Comparison of ENCODE assay signal across 8 cellular contexts in the genomic region with DNA sequence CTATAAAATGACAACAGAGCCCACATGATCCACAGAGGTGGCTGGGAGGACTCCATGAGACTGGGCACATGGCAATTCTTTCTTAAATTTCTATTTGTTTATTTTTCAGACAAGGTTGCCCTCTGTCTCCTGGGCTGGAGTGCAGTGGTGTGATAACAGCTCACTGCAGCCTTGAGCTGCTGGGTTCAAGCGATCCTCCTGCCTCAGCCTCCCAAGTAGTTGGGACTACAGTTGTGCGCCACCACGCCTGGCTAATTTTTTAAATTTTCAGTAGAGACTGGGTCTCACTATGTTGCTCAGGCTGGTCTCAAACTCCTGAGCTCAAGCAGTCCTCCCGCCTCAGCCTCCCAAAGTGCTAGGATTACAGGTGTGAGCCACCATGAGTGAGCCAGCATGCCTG. TPM values are rescaled to one million over a fixed set of nuclear protein-coding genes. Genes with fewer than 3 reads are reported as not detected.
DNase-seq lines count a peak whose midpoint lies in the region; ATAC-seq, FAIRE-seq and TF ChIP-seq lines count a peak whose summit lies in the region.
"Not testable (repeated sequence)": the region's sequence is repeated elsewhere in the genome, so short reads cannot be mapped to it uniquely, and the experiment has no call there.

No MANE protein-coding gene starts in this region.

- H3K9me3 ChIP-seq in body of pancreas; endothelial cell of umbilical vein (replicated peaks; ENCODE audit: control insufficient read depth, insufficient read depth, low read length); kidney (ENCODE audit: control insufficient read depth in 1 of 2, low read length in 2 of 2); suprapubic skin; uterus: not testable (repeated sequence)
- peaks cover 27% of the 10 kb centered on the region for H3K9me3 ChIP-seq in mesodermal cell (ENCODE audit: control insufficient read depth, low read length)

- CTCF ChIA-PET in endothelial cell of umbilical vein (lab: Charles Lee): interaction anchor here (1.3 to 2.4 kb wide), 3 partner anchors 8 to 59 kb away, joined by 3 to 13 read pairs (median 7); a partner anchor contains a TSS

- dilution Hi-C loops in endothelial cell of umbilical vein (cut with MboI; ENCODE audit: extremely low pct_ligation_motif_present, low sequenced_read_pairs): not testable (repeated sequence)

- peak overlapping the region; percentile 91 for H3K27ac Mint-ChIP-seq in HFFc6

- ATAC-seq in body of pancreas: not testable (repeated sequence)

- not testable (repeated sequence) for H3K36me3 ChIP-seq in body of pancreas (replicated peaks in 1 of 2; ENCODE audit: insufficient read depth in 1 of 2, low read depth in 2 of 2); rectal smooth muscle tissue (ENCODE audit: control insufficient read depth, insufficient read depth, low read length); uterus
- H3K36me3 ChIP-seq in endothelial cell of umbilical vein (ENCODE audit: control insufficient read depth in 2 of 2, extremely low read depth in 1 of 2, insufficient read depth in 2 of 2, low read length in 2 of 2) (peaks cover 30 to 36% of the 10 kb centered on the region in 2 experiments), kidney (ENCODE audit: control insufficient read depth in 1 of 2, insufficient read depth in 2 of 2, low read length in 2 of 2) (peaks cover 0 to 16% of the 10 kb centered on the region in 2 donors), mesodermal cell (ENCODE audit: control insufficient read depth, insufficient read depth, low read length) (peaks cover 24% of the 10 kb centered on the region), suprapubic skin (peaks cover 16% of the 10 kb centered on the region)

- 93 to 95% methylated on average over 3 to 4 of the region's 4 CpGs for WGBS in body of pancreas, 2 donors
- WGBS in mesodermal cell (ENCODE audit: insufficient coverage in 2 of 2), 2 experiments: 100% methylated on average over 4 of the region's 4 CpGs
- 92% methylated on average over 4 of the region's 4 CpGs for WGBS in suprapubic skin

- peaks cover 36% of the 10 kb centered on the region for H3K4me1 Mint-ChIP-seq in HFFc6 (ENCODE audit: low read depth)

- H3K79me2 ChIP-seq in endothelial cell of umbilical vein (ENCODE audit: control insufficient read depth, insufficient read depth, low read length): peaks cover 91% of the 10 kb centered on the region

- not testable (repeated sequence) for H3K4me3 Mint-ChIP-seq in HFFc6

- not testable (repeated sequence) for H3K9me1 ChIP-seq in endothelial cell of umbilical vein (replicated peaks; ENCODE audit: control insufficient read depth, extremely low read depth, insufficient read depth, low read length)

- not testable (repeated sequence) for BruUV-seq in endothelial cell of umbilical vein (replicated peaks; lab: Mats Ljungman, UMichigan)

- peaks cover 48% of the 10 kb centered on the region for H3K36me3 Mint-ChIP-seq in HFFc6 (ENCODE audit: low read depth)

- TF ChIP-seq EP300 in suprapubic skin (IDR thresholded peaks at IDR 0.05): not testable (repeated sequence)

- peaks cover 15% of the 10 kb centered on the region for H3K4me1 ChIP-seq in body of pancreas
- peaks cover 84% of the 10 kb centered on the region for H3K4me1 ChIP-seq in endothelial cell of umbilical vein (ENCODE audit: control insufficient read depth, extremely low read depth, insufficient read depth, low read length)
- peaks cover 3 to 32% of the 10 kb centered on the region in 2 donors for H3K4me1 ChIP-seq in kidney (ENCODE audit: control insufficient read depth in 1 of 2, insufficient read depth in 1 of 2, low read depth in 1 of 2, low read length in 2 of 2)
- peaks cover 22% of the 10 kb centered on the region for H3K4me1 ChIP-seq in mesodermal cell (ENCODE audit: control insufficient read depth, insufficient read depth, low read length, poor library complexity, severe bottlenecking)
- H3K4me1 ChIP-seq in rectal smooth muscle tissue (ENCODE audit: control insufficient read depth, insufficient read depth, low read length); uterus: not testable (repeated sequence)
- H3K4me1 ChIP-seq in suprapubic skin: peaks cover 18% of the 10 kb centered on the region

- H3K4me3 ChIP-seq in body of pancreas; endothelial cell of umbilical vein (replicated peaks in 1 of 3; ENCODE audit: insufficient read depth in 1 of 3, low read depth in 1 of 3, low read length in 3 of 3); kidney (ENCODE audit: low read length in 2 of 2); mesodermal cell (ENCODE audit: extremely low read depth, insufficient read depth, low read length, poor library complexity, severe bottlenecking); rectal smooth muscle tissue (ENCODE audit: low read length); suprapubic skin; uterus: not testable (repeated sequence)

- not testable (repeated sequence) for TF ChIP-seq CTCF in HFFc6 (IDR thresholded peaks at IDR 0.05); body of pancreas (IDR thresholded peaks at IDR 0.05); endothelial cell of umbilical vein (IDR thresholded peaks at IDR 0.05; ENCODE audit: extremely low read depth in 1 of 2, insufficient read depth in 1 of 2, low read depth in 1 of 2, low read length in 2 of 2); kidney (IDR thresholded peaks at IDR 0.05; ENCODE audit: borderline replicate concordance, extremely low read depth, insufficient read depth); suprapubic skin (IDR thresholded peaks at IDR 0.05); uterus (IDR thresholded peaks at IDR 0.05)

- POLR2A ChIA-PET in endothelial cell of umbilical vein (lab: Charles Lee): interaction anchor here (0.6 kb wide), 1 partner anchor 37 kb away, joined by 5 read pairs; no protein-coding TSS in a partner anchor

- TF ChIP-seq POLR2A in body of pancreas (IDR thresholded peaks at IDR 0.05); endothelial cell of umbilical vein (IDR thresholded peaks at IDR 0.05; ENCODE audit: low read depth, low read length); suprapubic skin (IDR thresholded peaks at IDR 0.05); uterus (IDR thresholded peaks at IDR 0.05): not testable (repeated sequence)

- not testable (repeated sequence) for H4K20me1 ChIP-seq in endothelial cell of umbilical vein (replicated peaks; ENCODE audit: control insufficient read depth, extremely low read depth, insufficient read depth, low read length)

- H3K9me3 Mint-ChIP-seq in HFFc6: peaks cover 21% of the 10 kb centered on the region

- DNase-seq in HFFc6; body of pancreas; endothelial cell of umbilical vein (ENCODE audit: low read depth, low spot score); kidney; suprapubic skin (ENCODE audit: low spot score in 2 of 2); uterus: not testable (repeated sequence)

- FAIRE-seq in endothelial cell of umbilical vein (lab: Jason Lieb, UNC); kidney (lab: Jason Lieb, UNC): not testable (repeated sequence)

- H3K9ac ChIP-seq in endothelial cell of umbilical vein (replicated peaks; ENCODE audit: extremely low read depth, insufficient read depth, low read length) (peak overlapping the region; percentile 83), kidney (ENCODE audit: low read length in 2 of 2) (peak overlapping the region in 1 of 2 donors; percentile 58)
- H3K9ac ChIP-seq in rectal smooth muscle tissue (ENCODE audit: low read length): not testable (repeated sequence)

- H3K27ac ChIP-seq in body of pancreas (peak overlapping the region in 3 of 4 donors; percentile 0 to 65 (median 53)), endothelial cell of umbilical vein (ENCODE audit: insufficient read depth, low read depth, low read length) (peak overlapping the region; percentile 97), kidney (ENCODE audit: low read depth in 2 of 2, low read length in 2 of 2) (peak overlapping the region; percentile 90 to 91), mesodermal cell (ENCODE audit: low read depth, low read length, severe bottlenecking) (peak overlapping the region; percentile 87), rectal smooth muscle tissue (ENCODE audit: low read depth, low read length) (peak overlapping the region; percentile 36), suprapubic skin (peak overlapping the region; percentile 40), uterus (peak overlapping the region; percentile 74 to 89)

- H3K4me2 ChIP-seq in endothelial cell of umbilical vein (ENCODE audit: insufficient read depth, low read length): peak overlapping the region; percentile 76

- not testable (repeated sequence) for H2AFZ ChIP-seq in endothelial cell of umbilical vein (ENCODE audit: low read depth, low read length)

- intact Hi-C loops in body of pancreas (cut with DNase I); kidney (cut with DNase I); uterus (cut with DNase I; ENCODE audit: low total_unique reads): not testable (repeated sequence)
- intact Hi-C loops in endothelial cell of umbilical vein (cut with micrococcal nuclease): loop anchor here (1.0 kb wide), 3 partner anchors 7 to 13 kb away; a partner anchor contains a TSS

- H3K27me3 ChIP-seq in body of pancreas; endothelial cell of umbilical vein (ENCODE audit: control insufficient read depth in 2 of 2, insufficient read depth in 2 of 2, low read length in 2 of 2); rectal smooth muscle tissue (ENCODE audit: control insufficient read depth, insufficient read depth, low read length); suprapubic skin; uterus: not testable (repeated sequence)

- H3K27me3 Mint-ChIP-seq in HFFc6 (ENCODE audit: insufficient read depth): not testable (repeated sequence)

RNA-seq across cellular contexts. Expression of a gene that starts 8.8 kb away (rescaled TPM):
- total RNA-seq in HFFc6 (2021; fragmentation: NEBNext Ultra II Directional; extraction: Animal tissue kit (Norgen Biotek cat#: 25700)): 100 to 1,000 TPM; 205 to 249 (median 227) TPM
- 10 to 100 TPM; 20.2 to 26.7 TPM for total RNA-seq in body of pancreas
- 688 and 728 TPM in 2 replicates for total RNA-seq in endothelial cell of umbilical vein
- 338 and 355 TPM in 2 replicates for polyA plus RNA-seq in endothelial cell of umbilical vein
- 321 and 356 TPM in 2 replicates for polyA plus RNA-seq in endothelial cell of umbilical vein (2011; cell fraction: cytosol; rRNA removed)
- 246 and 249 TPM in 2 replicates for polyA plus RNA-seq in endothelial cell of umbilical vein (2011; cell fraction: nucleus; rRNA removed)
- 646 and 659 TPM in 2 replicates for polyA plus RNA-seq in endothelial cell of umbilical vein (2012)
- polyA minus RNA-seq in endothelial cell of umbilical vein: 275 and 289 TPM in 2 replicates
- polyA minus RNA-seq in endothelial cell of umbilical vein (2011; cell fraction: cytosol; rRNA and poly(A)+ RNA removed): 28.9 TPM
- polyA minus RNA-seq in endothelial cell of umbilical vein (2011; cell fraction: nucleus; rRNA and poly(A)+ RNA removed): 123 and 127 TPM in 2 replicates
- 135 TPM for total RNA-seq in kidney
- 158 TPM for polyA plus RNA-seq in kidney (ENCODE audit: insufficient read depth, low read depth, low replicate concordance)
- polyA plus RNA-seq in mesodermal cell (2013, experiment 1 of 2): 69.9 TPM
- polyA plus RNA-seq in mesodermal cell (2013, experiment 2 of 2): 50.6 TPM
- 10 to 100 TPM; 17.2 to 38.7 (median 31.2) TPM for total RNA-seq in suprapubic skin
- 100 to 1,000 TPM in 1 of 4 donors, 10 to 100 TPM in 3; 14.0 to 256 (median 50.3) TPM for total RNA-seq in uterus

RNA-seq across cellular contexts. Expression of a gene that starts 31.9 kb away (rescaled TPM):
- total RNA-seq in HFFc6 (2021; fragmentation: NEBNext Ultra II Directional; extraction: Animal tissue kit (Norgen Biotek cat#: 25700)): 100 to 1,000 TPM; 109 to 130 (median 124) TPM
- total RNA-seq in body of pancreas: 10 to 100 TPM in 1 of 2 donors, 1 to 10 TPM in 1; 8.8 to 23.7 TPM
- 113 and 115 TPM in 2 replicates for total RNA-seq in endothelial cell of umbilical vein
- 148 and 157 TPM in 2 replicates for polyA plus RNA-seq in endothelial cell of umbilical vein
- polyA plus RNA-seq in endothelial cell of umbilical vein (2011; cell fraction: cytosol; rRNA removed): 189 and 191 TPM in 2 replicates
- 108 and 134 TPM in 2 replicates for polyA plus RNA-seq in endothelial cell of umbilical vein (2011; cell fraction: nucleus; rRNA removed)
- 173 and 181 TPM in 2 replicates for polyA plus RNA-seq in endothelial cell of umbilical vein (2012)
- 33.5 and 35.7 TPM in 2 replicates for polyA minus RNA-seq in endothelial cell of umbilical vein
- 36.3 TPM for polyA minus RNA-seq in endothelial cell of umbilical vein (2011; cell fraction: cytosol; rRNA and poly(A)+ RNA removed)
- 5.2 TPM in 2 replicates for polyA minus RNA-seq in endothelial cell of umbilical vein (2011; cell fraction: nucleus; rRNA and poly(A)+ RNA removed)
- 77.9 TPM for total RNA-seq in kidney
- 185 TPM for polyA plus RNA-seq in kidney (ENCODE audit: insufficient read depth, low read depth, low replicate concordance)
- polyA plus RNA-seq in mesodermal cell (2013, experiment 1 of 2): 88.2 TPM
- 72.8 TPM for polyA plus RNA-seq in mesodermal cell (2013, experiment 2 of 2)
- total RNA-seq in suprapubic skin: 10 to 100 TPM; 22.6 to 36.0 (median 26.0) TPM
- 10 to 100 TPM in 2 of 4 donors, 1 to 10 TPM in 2; 6.1 to 54.3 (median 15.7) TPM for total RNA-seq in uterus

RNA-seq across cellular contexts. Expression of a gene that starts 42.9 kb away (rescaled TPM):
- total RNA-seq in HFFc6 (2021; fragmentation: NEBNext Ultra II Directional; extraction: Animal tissue kit (Norgen Biotek cat#: 25700)): 10 to 100 TPM; 51.9 to 69.2 (median 62.7) TPM
- total RNA-seq in body of pancreas (10 to 100 TPM; 58.4 to 80.4 TPM), endothelial cell of umbilical vein (90.2 and 90.7 TPM in 2 replicates), kidney (77.2 TPM), suprapubic skin (10 to 100 TPM; 22.9 to 50.3 (median 28.3) TPM), uterus (100 to 1,000 TPM in 1 of 4 donors, 10 to 100 TPM in 3; 11.5 to 128 (median 46.6) TPM)
- polyA plus RNA-seq in endothelial cell of umbilical vein (77.7 and 129 TPM in 2 replicates), kidney (ENCODE audit: insufficient read depth, low read depth, low replicate concordance) (44.0 TPM)
- 67.9 and 72.7 TPM in 2 replicates for polyA plus RNA-seq in endothelial cell of umbilical vein (2011; cell fraction: cytosol; rRNA removed)
- polyA plus RNA-seq in endothelial cell of umbilical vein (2011; cell fraction: nucleus; rRNA removed): 116 and 150 TPM in 2 replicates
- polyA plus RNA-seq in endothelial cell of umbilical vein (2012): 58.5 and 71.2 TPM in 2 replicates
- 76.5 and 80.5 TPM in 2 replicates for polyA minus RNA-seq in endothelial cell of umbilical vein
- polyA minus RNA-seq in endothelial cell of umbilical vein (2011; cell fraction: cytosol; rRNA and poly(A)+ RNA removed): 58.0 TPM
- polyA minus RNA-seq in endothelial cell of umbilical vein (2011; cell fraction: nucleus; rRNA and poly(A)+ RNA removed): 45.1 and 52.0 TPM in 2 replicates
- 57.4 TPM for polyA plus RNA-seq in mesodermal cell (2013, experiment 1 of 2)
- polyA plus RNA-seq in mesodermal cell (2013, experiment 2 of 2): 48.9 TPM

RNA-seq across cellular contexts. Expression of a gene that starts 53.8 kb away (rescaled TPM):
- 10 to 100 TPM; 29.3 to 40.6 (median 34.2) TPM for total RNA-seq in HFFc6 (2021; fragmentation: NEBNext Ultra II Directional; extraction: Animal tissue kit (Norgen Biotek cat#: 25700))
- 10 to 100 TPM; 46.1 to 66.7 TPM for total RNA-seq in body of pancreas
- 43.0 and 43.5 TPM in 2 replicates for total RNA-seq in endothelial cell of umbilical vein
- polyA plus RNA-seq in endothelial cell of umbilical vein: 78.9 and 93.6 TPM in 2 replicates
- polyA plus RNA-seq in endothelial cell of umbilical vein (2011; cell fraction: cytosol; rRNA removed): 43.5 and 55.9 TPM in 2 replicates
- 78.4 and 100.0 TPM in 2 replicates for polyA plus RNA-seq in endothelial cell of umbilical vein (2011; cell fraction: nucleus; rRNA removed)
- 27.3 and 41.2 TPM in 2 replicates for polyA plus RNA-seq in endothelial cell of umbilical vein (2012)
- polyA minus RNA-seq in endothelial cell of umbilical vein: 50.1 and 50.4 TPM in 2 replicates
- 17.7 TPM for polyA minus RNA-seq in endothelial cell of umbilical vein (2011; cell fraction: cytosol; rRNA and poly(A)+ RNA removed)
- polyA minus RNA-seq in endothelial cell of umbilical vein (2011; cell fraction: nucleus; rRNA and poly(A)+ RNA removed): 20.0 and 24.0 TPM in 2 replicates
- 74.6 TPM for total RNA-seq in kidney
- 75.0 TPM for polyA plus RNA-seq in kidney (ENCODE audit: insufficient read depth, low read depth, low replicate concordance)
- 42.1 TPM for polyA plus RNA-seq in mesodermal cell (2013, experiment 1 of 2)
- polyA plus RNA-seq in mesodermal cell (2013, experiment 2 of 2): 36.7 TPM
- total RNA-seq in suprapubic skin: 10 to 100 TPM; 41.6 to 50.5 (median 47.0) TPM
- total RNA-seq in uterus: 100 to 1,000 TPM in 3 of 4 donors, 10 to 100 TPM in 1; 37.7 to 133 (median 111) TPM

RNA-seq across cellular contexts. Expression of a gene that starts 59.8 kb away (rescaled TPM):
- 10 to 100 TPM; 52.0 to 61.3 (median 56.2) TPM for total RNA-seq in HFFc6 (2021; fragmentation: NEBNext Ultra II Directional; extraction: Animal tissue kit (Norgen Biotek cat#: 25700))
- total RNA-seq in body of pancreas (10 to 100 TPM; 51.4 to 58.7 TPM), endothelial cell of umbilical vein (124 and 128 TPM in 2 replicates), kidney (93.5 TPM), suprapubic skin (100 to 1,000 TPM in 1 of 4 donors, 10 to 100 TPM in 3; 57.2 to 119 (median 72.7) TPM), uterus (100 to 1,000 TPM in 1 of 4 donors, 10 to 100 TPM in 3; 30.0 to 175 (median 77.4) TPM)
- polyA plus RNA-seq in endothelial cell of umbilical vein (92.2 and 99.0 TPM in 2 replicates), kidney (ENCODE audit: insufficient read depth, low read depth, low replicate concordance) (45.2 TPM)
- 50.0 and 61.0 TPM in 2 replicates for polyA plus RNA-seq in endothelial cell of umbilical vein (2011; cell fraction: cytosol; rRNA removed)
- polyA plus RNA-seq in endothelial cell of umbilical vein (2011; cell fraction: nucleus; rRNA removed): 193 and 200 TPM in 2 replicates
- 76.9 and 94.3 TPM in 2 replicates for polyA plus RNA-seq in endothelial cell of umbilical vein (2012)
- 88.4 and 92.9 TPM in 2 replicates for polyA minus RNA-seq in endothelial cell of umbilical vein
- 63.0 TPM for polyA minus RNA-seq in endothelial cell of umbilical vein (2011; cell fraction: cytosol; rRNA and poly(A)+ RNA removed)
- 58.3 and 65.1 TPM in 2 replicates for polyA minus RNA-seq in endothelial cell of umbilical vein (2011; cell fraction: nucleus; rRNA and poly(A)+ RNA removed)
- polyA plus RNA-seq in mesodermal cell (2013, experiment 1 of 2): 79.5 TPM
- 66.6 TPM for polyA plus RNA-seq in mesodermal cell (2013, experiment 2 of 2)

Comparison
In these comparisons a context has a peak if more than half of its experiments do, and no peak if none do; other contexts are left out.
1. H3K27ac ChIP-seq: peak in every context shown above with its lines; median percentile 97 in endothelial cell of umbilical vein; 90 in kidney; 87 in mesodermal cell; 82 in uterus; 53 in body of pancreas; 40 in suprapubic skin; 36 in rectal smooth muscle tissue.